In the genomic region with DNA sequence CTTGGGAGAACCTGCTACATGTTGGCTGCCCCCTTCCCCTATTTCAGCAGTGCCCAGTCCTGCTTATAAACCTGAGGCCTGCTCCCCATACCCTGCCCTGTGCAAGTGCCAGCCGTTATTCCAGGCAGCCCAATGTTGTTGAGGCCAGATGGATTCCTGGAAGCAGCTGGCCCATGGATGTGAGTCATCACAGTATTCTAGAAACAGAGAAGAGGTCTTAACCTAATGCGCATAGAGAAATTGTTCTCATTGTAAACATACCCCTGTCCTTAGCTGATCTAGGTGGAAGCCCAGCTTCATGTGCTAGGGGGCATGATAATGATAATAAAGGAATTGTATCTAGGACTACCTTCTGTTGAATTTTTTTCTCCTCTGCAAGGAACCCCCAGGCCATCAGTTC, we compare ENCODE assay signal across 17 cellular contexts.
DNase-seq lines count a peak whose midpoint lies in the region; ATAC-seq and TF ChIP-seq lines count a peak whose summit lies in the region.
"Had no signal": no experiment of that assay in that cellular context is flagged by ENCODE, and none has a peak within 500 bp of the region (broad histone marks: within the 10 kb centered on the region; RNA-seq: fewer than 3 reads in every experiment).

No MANE protein-coding gene starts in this region.

- H3K9me3 Mint-ChIP-seq in CD14-positive monocyte = peaks cover 0 to 4% (median 2%) of the 10 kb centered on the region in 7 donors
- H3K9me3 Mint-ChIP-seq: T-helper 2 cell treated with Interferon-gamma antibody and Interleukin-4, amounts not matched to agents 5 μg/mL and 100 μg/mL, for 36 hours had no signal

- no peak overlapping the region for H3K4me3 ChIP-seq in effector memory CD4-positive, alpha-beta T cell (ENCODE audit: insufficient read depth, low read depth, low read length, poor library complexity, severe bottlenecking)
- no peak overlapping the region for H3K4me3 ChIP-seq in left ventricle myocardium inferior
- H3K4me3 ChIP-seq: cardiac muscle cell had no signal

- TF ChIP-seq CTCF in CD14-positive monocyte (IDR thresholded peaks at IDR 0.05) (no peak), left ventricle myocardium inferior (IDR thresholded peaks at IDR 0.05; ENCODE audit: borderline replicate concordance) (no peak)

- no peaks in the 10 kb centered on the region for H3K27me3 ChIP-seq in effector memory CD4-positive, alpha-beta T cell (replicated peaks; ENCODE audit: control insufficient read depth, insufficient read depth, low read length, poor library complexity, severe bottlenecking)
- H3K27me3 ChIP-seq in left ventricle myocardium inferior (ENCODE audit: low read depth) = no peaks in the 10 kb centered on the region
- H3K27me3 ChIP-seq: cardiac muscle cell had no signal

- DNase-seq in ACHN (peak; percentile 72), HS-27A (ENCODE audit: low read depth) (peak; percentile 53), astrocyte of the hippocampus (ENCODE audit: low read depth, low spot score) (peak; percentile 81), iris pigment epithelial cell (ENCODE audit: low read depth) (peak; percentile 84), CD14-positive monocyte (ENCODE audit: low spot score) (no peak), left ventricle myocardium inferior (no peak)
- no peak for DNase-seq in effector memory CD4-positive, alpha-beta T cell
- DNase-seq: activated CD4-positive, alpha-beta T cell treated with anti-CD3 and anti-CD28 coated beads, Interleukin-2, amount 50 U/mL, for 1 hour; DMS79 treated with DMSO at 0.1 percent for 48 hours; midbrain; stimulated activated CD4-positive, alpha-beta T cell treated with anti-CD3 and anti-CD28 coated beads, Interleukin-2, amount 100 ng/mL, for 24 hours had no signal

- no peak for ATAC-seq in activated CD4-positive, CD25-positive, alpha-beta regulatory T cell treated with anti-CD3 and anti-CD28 coated beads, Interleukin-2, amount 50 U/mL, for 24 hours
- ATAC-seq: Panc1 had no signal

- no peaks in the 10 kb centered on the region for H3K36me3 Mint-ChIP-seq in CD14-positive monocyte

- no peak overlapping the region for H3K27ac Mint-ChIP-seq in CD14-positive monocyte
- H3K27ac Mint-ChIP-seq: T-helper 2 cell treated with Interferon-gamma antibody and Interleukin-4, amounts not matched to agents 5 μg/mL and 100 μg/mL, for 36 hours had no signal

- intact Hi-C loops in CD14-positive monocyte (cut with micrococcal nuclease) (no loop called here), left ventricle myocardium inferior (cut with micrococcal nuclease) (no loop called here)

- H3K27ac ChIP-seq in effector memory CD4-positive, alpha-beta T cell (ENCODE audit: insufficient read depth, low read length, poor library complexity, severe bottlenecking) = no peak overlapping the region
- H3K27ac ChIP-seq in left ventricle myocardium inferior (replicated peaks) = no peak overlapping the region
- H3K27ac ChIP-seq: cardiac muscle cell, HL-60, parathyroid adenoma had no signal

- no peaks in the 10 kb centered on the region for H3K4me1 Mint-ChIP-seq in CD14-positive monocyte

- H3K4me1 ChIP-seq in effector memory CD4-positive, alpha-beta T cell (ENCODE audit: control insufficient read depth, insufficient read depth, low read length, poor library complexity, severe bottlenecking) = no peaks in the 10 kb centered on the region
- peaks cover 8% of the 10 kb centered on the region for H3K4me1 ChIP-seq in left ventricle myocardium inferior

- in situ Hi-C loops in ACHN (cut with HindIII; ENCODE audit: low pct_ligation_motif_present, low pct_unique_long_range_greater_than_20kb, low sequenced_read_pairs) = no loop called here

- no peaks in the 10 kb centered on the region for H3K36me3 ChIP-seq in effector memory CD4-positive, alpha-beta T cell (ENCODE audit: control insufficient read depth, insufficient read depth, low read length)
- H3K36me3 ChIP-seq in left ventricle myocardium inferior = no peaks in the 10 kb centered on the region
- H3K36me3 ChIP-seq: cardiac muscle cell had no signal

- no peak overlapping the region for H3K4me3 Mint-ChIP-seq in CD14-positive monocyte
- H3K4me3 Mint-ChIP-seq: T-helper 2 cell treated with Interferon-gamma antibody and Interleukin-4, amounts not matched to agents 5 μg/mL and 100 μg/mL, for 36 hours had no signal

- peaks cover 0 to 2% (median 0%) of the 10 kb centered on the region in 3 donors for H3K27me3 Mint-ChIP-seq in CD14-positive monocyte (ENCODE audit: low read depth in 3 of 3)

- no peaks in the 10 kb centered on the region for H3K9me3 ChIP-seq in effector memory CD4-positive, alpha-beta T cell (ENCODE audit: control insufficient read depth, low read length)
- H3K9me3 ChIP-seq in left ventricle myocardium inferior (replicated peaks) = no peaks in the 10 kb centered on the region

Comparison
In these comparisons a context has a peak if more than half of its experiments do, and no peak if none do; other contexts are left out.
1. DNase-seq: peak in ACHN (single experiment), HS-27A (single experiment), astrocyte of the hippocampus (single experiment) and iris pigment epithelial cell (single experiment); none in effector memory CD4-positive, alpha-beta T cell (0 of 3), CD14-positive monocyte (single experiment) and left ventricle myocardium inferior (single experiment).